8 cellular contexts compared by ENCODE assay signal in the genomic region with DNA sequence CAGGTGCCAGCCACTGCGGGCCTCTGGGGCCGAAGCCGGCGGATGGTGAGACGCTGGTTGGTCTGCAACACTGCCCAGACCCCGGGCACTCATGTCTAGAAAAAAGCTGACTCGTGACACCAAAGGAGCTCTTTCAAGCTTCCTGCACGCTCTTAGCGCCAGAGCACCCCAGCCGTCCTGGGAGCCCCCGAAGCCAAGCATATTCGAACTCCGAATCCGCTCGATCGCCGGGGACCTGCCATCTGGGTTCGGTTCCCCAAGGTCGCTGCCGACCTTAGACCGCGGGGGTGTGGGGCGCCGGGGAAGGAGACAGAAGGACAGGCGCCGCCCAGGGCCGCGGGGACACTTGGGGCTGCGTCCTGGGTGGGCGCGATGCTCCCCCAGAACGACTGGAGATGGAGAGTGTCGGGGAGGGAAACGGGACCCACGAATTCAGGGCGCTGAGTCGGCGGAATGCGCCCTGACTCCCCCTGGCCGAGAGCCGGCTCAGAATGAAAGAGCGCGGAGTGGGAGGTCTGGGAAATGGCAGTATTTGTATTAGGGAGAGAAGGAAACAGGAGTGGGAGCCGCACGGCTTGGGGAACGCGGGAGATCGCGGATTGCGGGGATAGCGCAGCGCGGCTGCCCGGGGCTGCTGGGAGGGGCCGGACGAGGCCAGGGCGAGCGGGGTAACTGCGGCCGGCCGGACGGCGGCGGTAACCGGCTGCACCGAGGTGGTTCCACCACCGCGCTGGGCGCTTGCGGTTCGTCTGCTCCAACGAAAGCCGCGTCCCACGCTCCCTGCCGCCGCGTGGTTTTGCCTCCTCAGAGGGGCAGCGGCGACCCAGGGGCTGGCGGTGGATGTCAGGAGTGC. TPM values are rescaled to one million over a fixed set of nuclear protein-coding genes. Genes with fewer than 3 reads are reported as not detected.
A peak's percentile ranks its signal among the peaks of the same experiment; 100 is the strongest.
DNase-seq lines count a peak whose midpoint lies in the region; ATAC-seq, FAIRE-seq and TF ChIP-seq lines count a peak whose summit lies in the region.

No MANE protein-coding gene starts in this region.

- H3K79me2 ChIP-seq in osteoblast (ENCODE audit: insufficient read depth, low read length) = no peaks in the 10 kb centered on the region

- no peak for TF ChIP-seq POLR2A in GM12892 (IDR thresholded peaks at IDR 0.05; ENCODE audit: low read depth, low read length)

- intact Hi-C loops in activated T-helper 2 cell treated with anti-CD3 and anti-CD28 coated beads, Interferon-gamma antibody, Interleukin-2, Interleukin-4, amounts not matched to agents 10 μg/mL and 5 μg/mL and 100 μg/mL, durations not matched to agents 14 hours and 24 hours and 36 hours (cut with micrococcal nuclease) = no loop called here

- peak overlapping the region; percentile 94 for H2AFZ ChIP-seq in osteoblast (ENCODE audit: low read length)

- FAIRE-seq in GM12892 (lab: Jason Lieb, UNC) (no peak), GM19239 (lab: Jason Lieb, UNC) (no peak)

- H3K36me3 ChIP-seq in osteoblast (ENCODE audit: insufficient read depth, low read length) = no peaks in the 10 kb centered on the region

- ATAC-seq in HG02798 (IDR thresholded peaks at IDR 0.05; ENCODE audit: poor library complexity, unreplicated experiment) (peak; percentile 65), GM21786 (IDR thresholded peaks at IDR 0.05; ENCODE audit: unreplicated experiment) (no peak)

- H4K20me1 ChIP-seq in osteoblast (ENCODE audit: insufficient read depth, low read length) = peaks cover 5% of the 10 kb centered on the region

- H3K27ac ChIP-seq in osteoblast (ENCODE audit: low read depth, low read length) = no peak overlapping the region

- no peaks in the 10 kb centered on the region for H3K27me3 ChIP-seq in osteoblast (ENCODE audit: insufficient read depth, low read length)

- H3K4me3 ChIP-seq in osteoblast (ENCODE audit: insufficient read depth, low read length) = peak overlapping the region; percentile 87

- TF ChIP-seq CTCF in osteoblast (IDR thresholded peaks at IDR 0.05; ENCODE audit: extremely low read depth, low read depth, low read length) = peak; percentile 6

- DNase-seq in GM12892 (ENCODE audit: insufficient read length) (peak; percentile 48), glomerular visceral epithelial cell (ENCODE audit: extremely low spot score) (peak; percentile 36), osteoblast (ENCODE audit: insufficient read length, low spot score, missing footprints) (peak; percentile 83), NCI-H1417 (lab: John Stamatoyannopoulos, UW) (no peak), GM19239 (ENCODE audit: insufficient read length, low spot score) (no peak)
- DNase-seq in activated T-helper 2 cell treated with anti-CD3 and anti-CD28 coated beads, Interferon-gamma antibody, Interleukin-2, Interleukin-4, amounts not matched to agents 10 μg/mL and 5 μg/mL and 100 μg/mL, durations not matched to agents 14 hours and 24 hours and 36 hours (ENCODE audit: low spot score) = no peak

- no peak overlapping the region for H3K27ac Mint-ChIP-seq in activated T-helper 2 cell treated with anti-CD3 and anti-CD28 coated beads, Interferon-gamma antibody, Interleukin-2, Interleukin-4, amounts not matched to agents 10 μg/mL and 5 μg/mL and 100 μg/mL, durations not matched to agents 14 hours and 24 hours and 36 hours

- H3K4me1 ChIP-seq in osteoblast (ENCODE audit: insufficient read depth, low read length) = peaks cover 40% of the 10 kb centered on the region

- no peaks in the 10 kb centered on the region for H3K36me3 Mint-ChIP-seq in activated T-helper 2 cell treated with anti-CD3 and anti-CD28 coated beads, Interferon-gamma antibody, Interleukin-2, Interleukin-4, amounts not matched to agents 10 μg/mL and 5 μg/mL and 100 μg/mL, durations not matched to agents 14 hours and 24 hours and 36 hours (ENCODE audit: low read depth)

- H3K4me2 ChIP-seq in osteoblast (ENCODE audit: insufficient read depth, low read length) = peak overlapping the region; percentile 94

- H3K27me3 Mint-ChIP-seq in activated T-helper 2 cell treated with anti-CD3 and anti-CD28 coated beads, Interferon-gamma antibody, Interleukin-2, Interleukin-4, amounts not matched to agents 10 μg/mL and 5 μg/mL and 100 μg/mL, durations not matched to agents 14 hours and 24 hours and 36 hours (ENCODE audit: low read depth) = peaks cover 56% of the 10 kb centered on the region

- peaks cover 4% of the 10 kb centered on the region for H3K4me1 Mint-ChIP-seq in activated T-helper 2 cell treated with anti-CD3 and anti-CD28 coated beads, Interferon-gamma antibody, Interleukin-2, Interleukin-4, amounts not matched to agents 10 μg/mL and 5 μg/mL and 100 μg/mL, durations not matched to agents 14 hours and 24 hours and 36 hours (ENCODE audit: low read depth)

- peak overlapping the region; percentile 78 for H3K4me3 Mint-ChIP-seq in activated T-helper 2 cell treated with anti-CD3 and anti-CD28 coated beads, Interferon-gamma antibody, Interleukin-2, Interleukin-4, amounts not matched to agents 10 μg/mL and 5 μg/mL and 100 μg/mL, durations not matched to agents 14 hours and 24 hours and 36 hours (ENCODE audit: low read depth)

- no peaks in the 10 kb centered on the region for H3K9me3 ChIP-seq in osteoblast (ENCODE audit: low read depth, low read length)

- H3K9me3 Mint-ChIP-seq in activated T-helper 2 cell treated with anti-CD3 and anti-CD28 coated beads, Interferon-gamma antibody, Interleukin-2, Interleukin-4, amounts not matched to agents 10 μg/mL and 5 μg/mL and 100 μg/mL, durations not matched to agents 14 hours and 24 hours and 36 hours = no peaks in the 10 kb centered on the region

RNA-seq across cellular contexts. Expression of gene MARCHF6, which starts 20.1 kb away (rescaled TPM):
- 62.0 TPM for polyA plus RNA-seq in GM12892 (2012; ENCODE audit: missing spikeins)
- total RNA-seq in activated T-helper 2 cell treated with anti-CD3 and anti-CD28 coated beads, Interferon-gamma antibody, Interleukin-2, Interleukin-4, amounts not matched to agents 10 μg/mL and 5 μg/mL and 100 μg/mL, durations not matched to agents 14 hours and 24 hours and 36 hours = 111 and 116 TPM in 2 replicates
- 53.9 and 64.8 TPM in 2 replicates for total RNA-seq in osteoblast

RNA-seq across cellular contexts. Expression of gene CMBL, which starts 25.7 kb away (rescaled TPM):
- 12.1 TPM for polyA plus RNA-seq in GM12892 (2012; ENCODE audit: missing spikeins)
- 0.23 and 0.25 TPM in 2 replicates for total RNA-seq in activated T-helper 2 cell treated with anti-CD3 and anti-CD28 coated beads, Interferon-gamma antibody, Interleukin-2, Interleukin-4, amounts not matched to agents 10 μg/mL and 5 μg/mL and 100 μg/mL, durations not matched to agents 14 hours and 24 hours and 36 hours
- total RNA-seq in osteoblast = 9.0 and 13.8 TPM in 2 replicates

Comparison
In these comparisons a context has a peak if more than half of its experiments do, and no peak if none do; other contexts are left out.
1. DNase-seq: peak in GM12892 (single experiment), glomerular visceral epithelial cell (single experiment) and osteoblast (single experiment); none in activated T-helper 2 cell treated with anti-CD3 and anti-CD28 coated beads, Interferon-gamma antibody, Interleukin-2, Interleukin-4, amounts not matched to agents 10 μg/mL and 5 μg/mL and 100 μg/mL, durations not matched to agents 14 hours and 24 hours and 36 hours (single experiment), NCI-H1417 (0 of 3) and GM19239 (single experiment).